1 cellular context compared by ENCODE assay signal in genomic region chr3:186570096-186570940, GRCh38.
A peak's percentile ranks its signal among the peaks of the same experiment; 100 is the strongest.
TF ChIP-seq lines count a peak whose summit lies in the region.

DNAJB11 (plus strand) TSS chr3:186570720; CDS start chr3:186570898, 178 bp downstream.

TF ChIP-seq in K562, 482 proteins besides CTCF, POLR2A, EP300 and RAD21 (continued from another document and continues in another):
- TF ChIP-seq ZNF280B (CRISPR knock-in tag; IDR thresholded peaks at IDR 0.05) (no peak), KAT7 (CRISPR knock-in tag; IDR thresholded peaks at IDR 0.05; ENCODE audit: borderline replicate concordance) (no peak), MTA1 (IDR thresholded peaks at IDR 0.05; ENCODE audit: borderline replicate concordance) (peak; percentile 99), MTF1 (CRISPR knock-in tag; IDR thresholded peaks at IDR 0.05; ENCODE audit: borderline replicate concordance) (no peak), CBX1 (IDR thresholded peaks at IDR 0.05; ENCODE audit: low read depth) (no peak), YBX1 (IDR thresholded peaks at IDR 0.05) (no peak), HMBOX1 (IDR thresholded peaks at IDR 0.05) (no peak), HES1 (IDR thresholded peaks at IDR 0.05; ENCODE audit: low read depth) (no peak), ELK1 (CRISPR knock-in tag; IDR thresholded peaks at IDR 0.05) (no peak), ZNF695 (CRISPR knock-in tag; IDR thresholded peaks at IDR 0.05) (no peak), ZNF140 (CRISPR knock-in tag; IDR thresholded peaks at IDR 0.05) (no peak), RBBP5 (IDR thresholded peaks at IDR 0.05; ENCODE audit: borderline replicate concordance, insufficient read depth, low read length, poor library complexity, severe bottlenecking) (peak; percentile 65), ETV6 (IDR thresholded peaks at IDR 0.05; ENCODE audit: borderline replicate concordance in 1 of 2, low read depth in 2 of 2, low read length in 1 of 2) (no peak), ETV6 (CRISPR knock-in tag; IDR thresholded peaks at IDR 0.05; ENCODE audit: borderline replicate concordance) (no peak), CTBP1 (IDR thresholded peaks at IDR 0.05; ENCODE audit: borderline replicate concordance) (peak; percentile 66; the same call in 1 of the 2 replicates), KLF6 (CRISPR knock-in tag; IDR thresholded peaks at IDR 0.05; ENCODE audit: borderline replicate concordance) (no peak), MCM5 (IDR thresholded peaks at IDR 0.05; ENCODE audit: low read depth) (no peak), E2F1 (CRISPR knock-in tag; IDR thresholded peaks at IDR 0.05) (peak; percentile 59; the same call in 1 of the 2 replicates), CHD4 (IDR thresholded peaks at IDR 0.05; ENCODE audit: insufficient read depth, insufficient replicate concordance, low read depth, low read length, poor library complexity, severe bottlenecking) (no peak), CBX3 (IDR thresholded peaks at IDR 0.05; ENCODE audit: borderline replicate concordance in 1 of 2, low read length in 2 of 2) (peak in 1 of 2 experiments; percentile 71; a peak in 1 of 3 replicates), ZBTB9 (CRISPR knock-in tag; IDR thresholded peaks at IDR 0.05) (no peak), PURB (CRISPR knock-in tag; IDR thresholded peaks at IDR 0.05; ENCODE audit: low read depth) (no peak), CBFA2T2 (conservative IDR thresholded peaks at IDR 0.05) (no peak), BRF1 (IDR thresholded peaks at IDR 0.05; ENCODE audit: borderline replicate concordance, extremely low read depth, insufficient read length) (no peak), UBTF (IDR thresholded peaks at IDR 0.05; ENCODE audit: borderline replicate concordance in 1 of 2, low read depth in 2 of 2, low read length in 2 of 2) (no peak), WHSC1 (IDR thresholded peaks at IDR 0.05; ENCODE audit: low read length) (no peak), CAMTA2 (CRISPR knock-in tag; conservative IDR thresholded peaks at IDR 0.05) (no peak), USF1 (CRISPR knock-in tag; IDR thresholded peaks at IDR 0.05) (no peak; the same call in none of the 2 replicates), NCOA6 (IDR thresholded peaks at IDR 0.05) (no peak), USF2 (CRISPR knock-in tag; IDR thresholded peaks at IDR 0.05) (no peak), EZH2 (IDR thresholded peaks at IDR 0.05; ENCODE audit: borderline replicate concordance, low read depth, low read length) (no peak), NKRF (IDR thresholded peaks at IDR 0.05; ENCODE audit: borderline replicate concordance) (peak; percentile 71; the same call in 1 of the 2 replicates), JUN (IDR thresholded peaks at IDR 0.05; ENCODE audit: borderline replicate concordance, low read depth, low read length) (0 out of 2 replicates have a peak, but pooled peaks have one; percentile 55), JUN (CRISPR knock-in tag; IDR thresholded peaks at IDR 0.05; ENCODE audit: borderline replicate concordance) (peak; percentile 81; the same call in 1 of the 2 replicates), FOXM1 (IDR thresholded peaks at IDR 0.05; ENCODE audit: low read depth) (peak; percentile 51; the same call in 1 of the 2 replicates), FOXM1 (CRISPR knock-in tag; IDR thresholded peaks at IDR 0.05; ENCODE audit: low read depth) (0 out of 2 replicates have a peak, but pooled peaks have one; percentile 19), ZNF830 (CRISPR knock-in tag; IDR thresholded peaks at IDR 0.05) (no peak), NFYB (IDR thresholded peaks at IDR 0.05; ENCODE audit: extremely low read depth, insufficient read length) (peak; percentile 72), ZNF655 (CRISPR knock-in tag; IDR thresholded peaks at IDR 0.05) (no peak), CBFB (CRISPR knock-in tag; IDR thresholded peaks at IDR 0.05) (no peak), ZNF551 (CRISPR knock-in tag; IDR thresholded peaks at IDR 0.05) (no peak), ZNF77 (CRISPR knock-in tag; IDR thresholded peaks at IDR 0.05) (no peak), KDM1A (IDR thresholded peaks at IDR 0.05) (no peak), GABPB1 (CRISPR knock-in tag; IDR thresholded peaks at IDR 0.05) (peak; percentile 82), C11orf30 (IDR thresholded peaks at IDR 0.05; ENCODE audit: low read depth) (peak; percentile 98), TOE1 (IDR thresholded peaks at IDR 0.05; ENCODE audit: borderline replicate concordance) (no peak), TOE1 (CRISPR knock-in tag; IDR thresholded peaks at IDR 0.05; ENCODE audit: borderline replicate concordance, low read depth) (no peak), ETV1 (tag; conservative IDR thresholded peaks at IDR 0.05; ENCODE audit: low read depth) (peak; percentile 45; the same call in 1 of the 2 replicates), JUND (IDR thresholded peaks at IDR 0.05; ENCODE audit: borderline replicate concordance, low read depth, low read length) (peak; percentile 81), JUND (tag; IDR thresholded peaks at IDR 0.05; ENCODE audit: borderline replicate concordance, low read depth, low read length) (peak; percentile 63; the same call in 1 of the 3 replicates)
